ENCODE assay signal across 21 cellular contexts in the genomic region with DNA sequence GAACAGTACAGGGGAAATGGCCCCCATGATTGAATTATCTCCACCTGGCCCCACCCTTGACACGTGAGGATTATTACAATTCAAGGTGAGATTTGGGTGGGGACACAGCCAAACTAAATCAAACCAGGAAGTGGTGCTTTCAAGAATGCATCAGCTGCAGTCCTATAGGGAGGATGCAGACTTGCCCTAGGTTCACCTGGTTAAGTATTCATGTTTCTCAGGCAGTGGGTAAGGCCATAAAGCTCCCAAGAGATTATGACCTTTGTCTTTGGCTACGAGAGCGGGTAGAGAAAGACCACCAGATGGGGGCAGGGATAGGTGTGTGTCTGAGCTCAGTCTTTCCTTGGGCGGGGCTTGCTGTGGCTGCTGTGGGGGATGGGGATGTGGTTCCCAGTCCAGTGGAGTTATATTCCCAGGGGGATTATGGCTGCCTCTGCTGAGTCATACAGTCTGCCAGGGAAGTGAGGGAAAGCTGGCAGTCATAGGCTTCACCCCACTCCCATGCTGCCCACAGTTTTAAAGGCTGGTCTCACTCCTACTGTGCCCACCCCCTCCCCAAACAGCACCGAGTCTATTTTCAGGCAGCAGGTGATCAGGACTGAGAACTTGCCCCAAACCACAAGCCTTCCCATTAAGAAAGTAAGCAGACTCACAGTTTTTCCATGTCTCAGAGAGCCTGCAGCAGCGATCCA. TPM values are rescaled to one million over a fixed set of nuclear protein-coding genes. Genes with fewer than 3 reads are reported as not detected.
A peak's percentile ranks its signal among the peaks of the same experiment; 100 is the strongest.
DNase-seq lines count a peak whose midpoint lies in the region; ATAC-seq and TF ChIP-seq lines count a peak whose summit lies in the region.
"Had no signal": no experiment of that assay in that cellular context is flagged by ENCODE, and none has a peak within 500 bp of the region (broad histone marks: within the 10 kb centered on the region; RNA-seq: fewer than 3 reads in every experiment).

No MANE protein-coding gene starts in this region.

- H3K9me3 Mint-ChIP-seq in GM23338, result peaks cover 22% of the 10 kb centered on the region

- H2AFZ ChIP-seq in ACC112 (ENCODE audit: low read length, unreplicated experiment) (peak overlapping the region; percentile 22), GM23338 (peak overlapping the region; percentile 83)
- H2AFZ ChIP-seq: parathyroid adenoma had no signal

- no peak for ATAC-seq in GM23338
- no peak for ATAC-seq in HG02852 (IDR thresholded peaks at IDR 0.05; ENCODE audit: unreplicated experiment)
- ATAC-seq: activated CD8-positive, alpha-beta memory T cell treated with anti-CD3 and anti-CD28 coated beads, Interleukin-2, amount 10 ng/mL, durations not matched to agents 7 days and 5 days; left lobe of liver; upper lobe of right lung had no signal

- H3K4me1 ChIP-seq in ACC112 (ENCODE audit: control insufficient read depth, insufficient read depth, low read length, unreplicated experiment) (peaks cover 4% of the 10 kb centered on the region), GM23338 (ENCODE audit: insufficient read depth) (no peaks in the 10 kb centered on the region)
- H3K4me1 ChIP-seq: parathyroid adenoma, sigmoid colon, upper lobe of right lung had no signal

- DNase-seq in GM23338 (ENCODE audit: low spot score) (no peak), RPMI7951 (ENCODE audit: low read depth) (peak; percentile 24), myocyte (ENCODE audit: low read depth) (peak; percentile 88), mesenteric fat pad (ENCODE audit: low spot score) (no peak)
- DNase-seq in stimulated activated CD4-positive, alpha-beta T cell treated with anti-CD3 and anti-CD28 coated beads, Interleukin-15, amount 100 ng/mL, for 24 hours, result no peak
- DNase-seq: activated CD4-positive, alpha-beta T cell treated with anti-CD3 and anti-CD28 coated beads, Interleukin-2, amount 10 ng/mL, durations not matched to agents 7 days and 5 days; activated CD8-positive, alpha-beta memory T cell treated with anti-CD3 and anti-CD28 coated beads, Interleukin-2, amount 10 ng/mL, durations not matched to agents 7 days and 5 days; aorta; CD4-positive, alpha-beta memory T cell; immature natural killer cell; NCI-H526 treated with DMSO at 0.1 percent for 48 hours; Right ventricle myocardium superior; sigmoid colon; substantia nigra; upper lobe of right lung had no signal

- H3K36me3 ChIP-seq in ACC112 (ENCODE audit: insufficient read depth, low read length), result no peaks in the 10 kb centered on the region
- no peaks in the 10 kb centered on the region for H3K36me3 ChIP-seq in GM23338 (ENCODE audit: insufficient read depth)
- H3K36me3 ChIP-seq: sigmoid colon, upper lobe of right lung had no signal

- peaks cover 7% of the 10 kb centered on the region; the same call in 2 of the 3 replicates for H3K4me1 Mint-ChIP-seq in GM23338
- H3K4me1 Mint-ChIP-seq: activated CD4-positive, alpha-beta T cell treated with anti-CD3 and anti-CD28 coated beads, Interleukin-2, amount 10 ng/mL, durations not matched to agents 7 days and 5 days; activated CD8-positive, alpha-beta memory T cell treated with anti-CD3 and anti-CD28 coated beads, Interleukin-2, amount 10 ng/mL, durations not matched to agents 7 days and 5 days; activated naive CD4-positive, alpha-beta T cell treated with anti-CD3 and anti-CD28 coated beads, Interleukin-2, amount 50 U/mL, for 24 hours; CD4-positive, alpha-beta memory T cell; immature natural killer cell had no signal

- TF ChIP-seq CTCF in GM23338 (conservative IDR thresholded peaks at IDR 0.05; ENCODE audit: low read depth in 2 of 2), result no peak

- H3F3A ChIP-seq in GM23338 (replicated peaks; ENCODE audit: low read depth), result no peaks in the 10 kb centered on the region

- peaks cover 9% of the 10 kb centered on the region for H3K9me2 ChIP-seq in GM23338 (ENCODE audit: insufficient read depth)

- no peak overlapping the region for H3K4me2 ChIP-seq in GM23338

- H3K27ac Mint-ChIP-seq in GM23338, result peak overlapping the region; percentile 66; the same call in 1 of the 2 replicates
- H3K27ac Mint-ChIP-seq: activated CD4-positive, alpha-beta T cell treated with anti-CD3 and anti-CD28 coated beads, Interleukin-2, amount 10 ng/mL, durations not matched to agents 7 days and 5 days; activated CD8-positive, alpha-beta memory T cell treated with anti-CD3 and anti-CD28 coated beads, Interleukin-2, amount 10 ng/mL, durations not matched to agents 7 days and 5 days; activated naive CD4-positive, alpha-beta T cell treated with anti-CD3 and anti-CD28 coated beads, Interleukin-2, amount 50 U/mL, for 24 hours; CD4-positive, alpha-beta memory T cell; immature natural killer cell; nephron had no signal

- H3K27me3 ChIP-seq in ACC112 (ENCODE audit: insufficient read depth, low read length) (peaks cover 48% of the 10 kb centered on the region), GM23338 (ENCODE audit: insufficient read depth) (no peaks in the 10 kb centered on the region)
- H3K27me3 ChIP-seq: upper lobe of right lung had no signal

- H3K27me3 Mint-ChIP-seq in GM23338 (ENCODE audit: insufficient read depth, low read depth, poor library complexity), result peaks cover 7% of the 10 kb centered on the region

- H3K4me3 ChIP-seq in ACC112 (ENCODE audit: low read depth, low read length), result no peak overlapping the region
- no peak overlapping the region for H3K4me3 ChIP-seq in GM23338
- H3K4me3 ChIP-seq: sigmoid colon, upper lobe of right lung had no signal

- H3K27ac ChIP-seq in ACC112 (ENCODE audit: low read depth, low read length) (no peak overlapping the region), GM23338 (ENCODE audit: low read depth) (no peak overlapping the region)
- H3K27ac ChIP-seq: parathyroid adenoma, sigmoid colon, upper lobe of right lung had no signal

- H3K4me3 Mint-ChIP-seq in GM23338, result no peak overlapping the region
- H3K4me3 Mint-ChIP-seq: activated CD4-positive, alpha-beta T cell treated with anti-CD3 and anti-CD28 coated beads, Interleukin-2, amount 10 ng/mL, durations not matched to agents 7 days and 5 days; activated CD8-positive, alpha-beta memory T cell treated with anti-CD3 and anti-CD28 coated beads, Interleukin-2, amount 10 ng/mL, durations not matched to agents 7 days and 5 days; activated naive CD4-positive, alpha-beta T cell treated with anti-CD3 and anti-CD28 coated beads, Interleukin-2, amount 50 U/mL, for 24 hours; CD4-positive, alpha-beta memory T cell; immature natural killer cell; nephron had no signal

- no peaks in the 10 kb centered on the region for H3K79me2 ChIP-seq in ACC112 (ENCODE audit: control insufficient read depth, insufficient read depth, low read length, unreplicated experiment)
- H3K79me2 ChIP-seq in GM23338 (replicated peaks; ENCODE audit: insufficient read depth), result no peaks in the 10 kb centered on the region
- H3K79me2 ChIP-seq: parathyroid adenoma had no signal

- H4K20me1 ChIP-seq in GM23338 (replicated peaks; ENCODE audit: insufficient read depth), result no peaks in the 10 kb centered on the region

- peaks cover 12% of the 10 kb centered on the region for H3K36me3 Mint-ChIP-seq in GM23338 (ENCODE audit: low read depth)
- H3K36me3 Mint-ChIP-seq: activated CD8-positive, alpha-beta memory T cell treated with anti-CD3 and anti-CD28 coated beads, Interleukin-2, amount 10 ng/mL, durations not matched to agents 7 days and 5 days had no signal

TF ChIP-seq in GM23338, 12 proteins besides CTCF, POLR2A, EP300 and RAD21:
- no peak for TF ChIP-seq POLR2AphosphoS5 (IDR thresholded peaks at IDR 0.05; ENCODE audit: low read depth)
- no peak for TF ChIP-seq CREB1 (CRISPR knock-in tag; IDR thresholded peaks at IDR 0.05; ENCODE audit: low read depth)
- TF ChIP-seq NANOG (IDR thresholded peaks at IDR 0.05; ENCODE audit: borderline replicate concordance), result no peak
- TF ChIP-seq, protein P1, sequence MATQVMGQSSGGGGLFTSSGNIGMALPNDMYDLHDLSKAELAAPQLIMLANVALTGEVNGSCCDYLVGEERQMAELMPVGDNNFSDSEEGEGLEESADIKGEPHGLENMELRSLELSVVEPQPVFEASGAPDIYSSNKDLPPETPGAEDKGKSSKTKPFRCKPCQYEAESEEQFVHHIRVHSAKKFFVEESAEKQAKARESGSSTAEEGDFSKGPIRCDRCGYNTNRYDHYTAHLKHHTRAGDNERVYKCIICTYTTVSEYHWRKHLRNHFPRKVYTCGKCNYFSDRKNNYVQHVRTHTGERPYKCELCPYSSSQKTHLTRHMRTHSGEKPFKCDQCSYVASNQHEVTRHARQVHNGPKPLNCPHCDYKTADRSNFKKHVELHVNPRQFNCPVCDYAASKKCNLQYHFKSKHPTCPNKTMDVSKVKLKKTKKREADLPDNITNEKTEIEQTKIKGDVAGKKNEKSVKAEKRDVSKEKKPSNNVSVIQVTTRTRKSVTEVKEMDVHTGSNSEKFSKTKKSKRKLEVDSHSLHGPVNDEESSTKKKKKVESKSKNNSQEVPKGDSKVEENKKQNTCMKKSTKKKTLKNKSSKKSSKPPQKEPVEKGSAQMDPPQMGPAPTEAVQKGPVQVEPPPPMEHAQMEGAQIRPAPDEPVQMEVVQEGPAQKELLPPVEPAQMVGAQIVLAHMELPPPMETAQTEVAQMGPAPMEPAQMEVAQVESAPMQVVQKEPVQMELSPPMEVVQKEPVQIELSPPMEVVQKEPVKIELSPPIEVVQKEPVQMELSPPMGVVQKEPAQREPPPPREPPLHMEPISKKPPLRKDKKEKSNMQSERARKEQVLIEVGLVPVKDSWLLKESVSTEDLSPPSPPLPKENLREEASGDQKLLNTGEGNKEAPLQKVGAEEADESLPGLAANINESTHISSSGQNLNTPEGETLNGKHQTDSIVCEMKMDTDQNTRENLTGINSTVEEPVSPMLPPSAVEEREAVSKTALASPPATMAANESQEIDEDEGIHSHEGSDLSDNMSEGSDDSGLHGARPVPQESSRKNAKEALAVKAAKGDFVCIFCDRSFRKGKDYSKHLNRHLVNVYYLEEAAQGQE (IDR thresholded peaks at IDR 0.05; ENCODE audit: unreplicated experiment), result no peak
- no peak for TF ChIP-seq JUNB (IDR thresholded peaks at IDR 0.05; ENCODE audit: unreplicated experiment)
- no peak for TF ChIP-seq EZH2phosphoT487 (IDR thresholded peaks at IDR 0.05; ENCODE audit: unreplicated experiment)

RNA-seq across cellular contexts. Expression of a gene that starts 8.4 kb away (rescaled TPM):
- 13.6 and 15.8 TPM in 2 replicates for total RNA-seq in GM23338 (2014; rRNA removed; shearing (Covaris generic))
- 7.2 and 9.3 TPM in 2 replicates for polyA plus RNA-seq in GM23338 (2016; fragmentation: Nextera tagmentation; extraction: Ambion mirVana)
- total RNA-seq in RPMI7951 (2014; rRNA removed; shearing (Covaris generic)), result 12.5 and 12.6 TPM in 2 replicates
- total RNA-seq in myocyte (10.8 and 12.2 TPM in 2 replicates), mesenteric fat pad (7.2 TPM)
- 5.7 TPM for polyA plus RNA-seq in myocyte (2012)

Comparison
In these comparisons a context has a peak if more than half of its experiments do, and no peak if none do; other contexts are left out.
1. DNase-seq: peak in RPMI7951 (single experiment) and myocyte (single experiment); none in GM23338 (single experiment), stimulated activated CD4-positive, alpha-beta T cell treated with anti-CD3 and anti-CD28 coated beads, Interleukin-15, amount 100 ng/mL, for 24 hours (single experiment) and mesenteric fat pad (single experiment).